Comparison of ENCODE assay signal across 8 cellular contexts in genomic region chr3:129317014-129317771, GRCh38. TPM values are rescaled to one million over a fixed set of nuclear protein-coding genes. Genes with fewer than 3 reads are reported as not detected.
DNase-seq lines count a peak whose midpoint lies in the region; ATAC-seq and TF ChIP-seq lines count a peak whose summit lies in the region.

No MANE protein-coding gene starts in this region.

- intact Hi-C loops in dorsolateral prefrontal cortex (cut with DNase I), result loop anchor here (2.0 to 10.0 kb wide), 4 partner anchors 38 to 135 kb away; partner anchors contain the start of genes CNBP (in 2 of the 2), COPG1 (in 1 of the 2) and HMCES (in 1 of the 2)
- intact Hi-C loops in naive thymus-derived CD4-positive, alpha-beta T cell (cut with micrococcal nuclease), result loop anchor here (2.0 to 10.0 kb wide), 6 partner anchors 82 to 1265 kb away; partner anchors contain the start of genes ACAD9 (in 1 of the 2), CNBP (in 1 of the 2), RPN1 (in 1 of the 2) and SEC61A1 (in 1 of the 2)

- H3K4me3 Mint-ChIP-seq in naive thymus-derived CD4-positive, alpha-beta T cell, result peak overlapping the region in 9 of 10 donors; percentile 11 to 96 (median 85)

- no peaks in the 10 kb centered on the region for H3K27me3 ChIP-seq in dorsolateral prefrontal cortex
- H3K27me3 ChIP-seq in naive thymus-derived CD4-positive, alpha-beta T cell (ENCODE audit: control insufficient read depth in 2 of 2, insufficient read depth in 2 of 2, low read length in 2 of 2), result no peaks in the 10 kb centered on the region

- H3K4me3 ChIP-seq in AG09309 (ENCODE audit: control insufficient read depth, low read depth, low read length) (peak overlapping the region; percentile 76), LNCaP clone FGC (ENCODE audit: low read depth, low read length) (peak overlapping the region; percentile 88), dorsolateral prefrontal cortex (peak overlapping the region; percentile 64 to 99 (median 92))
- H3K4me3 ChIP-seq in naive thymus-derived CD4-positive, alpha-beta T cell (ENCODE audit: low read length), result peak overlapping the region; percentile 89

- H3K4me1 Mint-ChIP-seq in naive thymus-derived CD4-positive, alpha-beta T cell, result peaks cover 14 to 25% (median 19%) of the 10 kb centered on the region in 7 donors

- POLR2A ChIA-PET in naive thymus-derived CD4-positive, alpha-beta T cell (lab: Charles Lee), result interaction anchor here (0.7 to 10.2 kb wide), 28 partner anchors 13 to 1022 kb away, joined by 3 to 251 read pairs (median 8); partner anchors contain the start of genes ACAD9, CNBP, COPG1 and EFCAB12

- CTCF ChIA-PET in naive thymus-derived CD4-positive, alpha-beta T cell (lab: Charles Lee), result interaction anchor here (0.7 to 2.2 kb wide), 9 partner anchors 14 to 700 kb away, joined by 3 to 19 read pairs (median 4); partner anchors contain the start of gene HMCES

- DNase-seq in AG09309 (ENCODE audit: low read depth) (no peak), LNCaP clone FGC (ENCODE audit: low read depth) (no peak), dorsolateral prefrontal cortex (peak in 1 of 10 donors; percentile 18), SIG-M5 treated with dmso at 0.1 percent for 504 hours (lab: John Stamatoyannopoulos, UW; ENCODE audit: unreplicated experiment) (no peak), dedifferentiated amniotic fluid mesenchymal stem cell (ENCODE audit: extremely low spot score) (no peak), NCI-H524 treated with DMSO at 0.1 percent for 48 hours (lab: John Stamatoyannopoulos, UW) (no peak)
- no peak for DNase-seq in naive thymus-derived CD4-positive, alpha-beta T cell

- H3K27ac Mint-ChIP-seq in naive thymus-derived CD4-positive, alpha-beta T cell, result peak overlapping the region in 6 of 9 donors; percentile 12 to 87 (median 44)

- peaks cover 0 to 8% (median 0%) of the 10 kb centered on the region in 3 experiments for H3K36me3 ChIP-seq in naive thymus-derived CD4-positive, alpha-beta T cell (ENCODE audit: control insufficient read depth in 2 of 3, insufficient read depth in 3 of 3, low read length in 3 of 3)

- no peaks in the 10 kb centered on the region for H3K9me3 ChIP-seq in naive thymus-derived CD4-positive, alpha-beta T cell (ENCODE audit: control insufficient read depth in 2 of 3, low read length in 3 of 3)

- TF ChIP-seq CTCF in AG09309 (IDR thresholded peaks at IDR 0.05; ENCODE audit: control insufficient read depth, insufficient read depth, low read depth, low read length, missing control alignments), result no peak
- no peak for TF ChIP-seq CTCF in LNCaP clone FGC (IDR thresholded peaks at IDR 0.05; ENCODE audit: control insufficient read depth, extremely low read depth, insufficient read depth)
- TF ChIP-seq CTCF in dorsolateral prefrontal cortex (IDR thresholded peaks at IDR 0.05 in 54 of 56, conservative IDR thresholded peaks at IDR 0.05 in 2 of 56; ENCODE audit: low read depth in 1 of 56, partially characterized antibody in 56 of 56), result no peak

- no peak for ATAC-seq in naive thymus-derived CD4-positive, alpha-beta T cell
- no peak for ATAC-seq in HG02759 (IDR thresholded peaks at IDR 0.05; ENCODE audit: unreplicated experiment)

- peaks cover 0 to 8% (median 0%) of the 10 kb centered on the region in 11 donors for H3K9me3 Mint-ChIP-seq in naive thymus-derived CD4-positive, alpha-beta T cell

- H3K27me3 Mint-ChIP-seq in naive thymus-derived CD4-positive, alpha-beta T cell, result peaks cover 0 to 2% (median 0%) of the 10 kb centered on the region in 5 donors

- peak overlapping the region in 58 of 59 donors; percentile 51 to 99 (median 96) for H3K27ac ChIP-seq in dorsolateral prefrontal cortex
- peak overlapping the region; percentile 88 for H3K27ac ChIP-seq in naive thymus-derived CD4-positive, alpha-beta T cell (ENCODE audit: low read depth, low read length)

- H3K4me1 ChIP-seq in naive thymus-derived CD4-positive, alpha-beta T cell (ENCODE audit: control insufficient read depth in 2 of 2, insufficient read depth in 2 of 2, low read length in 2 of 2), result peaks cover 5 to 10% of the 10 kb centered on the region in 2 donors

- H3K36me3 Mint-ChIP-seq in naive thymus-derived CD4-positive, alpha-beta T cell, result peaks cover 0 to 4% (median 0%) of the 10 kb centered on the region in 5 donors

RNA-seq across cellular contexts. Expression of gene HMCES, which starts 38.5 kb away (rescaled TPM):
- 10 to 100 TPM; 31.9 to 85.5 (median 48.3) TPM for total RNA-seq in dorsolateral prefrontal cortex
- total RNA-seq in naive thymus-derived CD4-positive, alpha-beta T cell, result 10 to 100 TPM; 45.7 to 56.4 (median 52.5) TPM
- polyA plus RNA-seq in naive thymus-derived CD4-positive, alpha-beta T cell, result 100 to 1,000 TPM in 1 of 2 donors, 10 to 100 TPM in 1; 85.3 to 135 TPM
